14 cellular contexts compared by ENCODE assay signal in genomic region chr22:36702832-36703210, GRCh38. TPM values are rescaled to one million over a fixed set of nuclear protein-coding genes. Genes with fewer than 3 reads are reported as not detected.
DNase-seq lines count a peak whose midpoint lies in the region; ATAC-seq and TF ChIP-seq lines count a peak whose summit lies in the region.
"Had no signal": no experiment of that assay in that cellular context is flagged by ENCODE, and none has a peak within 500 bp of the region (broad histone marks: within the 10 kb centered on the region; RNA-seq: fewer than 3 reads in every experiment).

No MANE protein-coding gene starts in this region.

- no peaks in the 10 kb centered on the region for H3K36me3 ChIP-seq in BLaER1 treated with 17β-estradiol and CSF1 and Interleukin-3, amounts not matched to agents 10 nM and 100 nM
- H3K36me3 ChIP-seq in mesendoderm (ENCODE audit: control insufficient read depth, insufficient read depth, low read length) = no peaks in the 10 kb centered on the region
- H3K36me3 ChIP-seq: vagina had no signal

- no peak overlapping the region for H2BK20ac ChIP-seq in H9 (ENCODE audit: low read depth, low read length, poor library complexity, severe bottlenecking)

- H4K91ac ChIP-seq in H9 (ENCODE audit: insufficient read length, low read depth, low read length) = no peak overlapping the region

- H3K9ac ChIP-seq in BLaER1 treated with 17β-estradiol and CSF1 and Interleukin-3, amounts not matched to agents 10 nM and 100 nM = no peak overlapping the region
- H3K9ac ChIP-seq in H9 (ENCODE audit: extremely low read depth, insufficient read length, low read length) (no peak overlapping the region), mesendoderm (ENCODE audit: low read length) (no peak overlapping the region)

- H3K4me2 ChIP-seq in BLaER1 treated with 17β-estradiol and CSF1 and Interleukin-3, amounts not matched to agents 10 nM and 100 nM = peak overlapping the region; percentile 50 to 71 (median 65)
- H3K4me2 ChIP-seq in H9 (ENCODE audit: insufficient read depth, insufficient read length, low read length) (peak overlapping the region; percentile 63), mesendoderm (ENCODE audit: low read length) (peak overlapping the region; percentile 35)

- peaks cover 0 to 12% (median 0%) of the 10 kb centered on the region in 11 experiments; a peak in 3 of 22 replicates for H4K20me1 ChIP-seq in BLaER1 treated with 17β-estradiol and CSF1 and Interleukin-3, amounts not matched to agents 10 nM and 100 nM
- no peaks in the 10 kb centered on the region for H4K20me1 ChIP-seq in H9 (ENCODE audit: control insufficient read depth, insufficient read depth, insufficient read length)

- H3K4me3 ChIP-seq in BLaER1 treated with 17β-estradiol and CSF1 and Interleukin-3, amounts not matched to agents 10 nM and 100 nM = peak overlapping the region in 8 of 10 experiments; percentile 20 to 55 (median 37); a peak in 9 of 20 replicates
- H3K4me3 ChIP-seq in mesendoderm (ENCODE audit: low read length) = no peak overlapping the region
- H3K4me3 ChIP-seq: vagina had no signal

- no peak overlapping the region for H3K27ac ChIP-seq in BLaER1 treated with 17β-estradiol and CSF1 and Interleukin-3, amounts not matched to agents 10 nM and 100 nM
- H3K27ac ChIP-seq in H9 (ENCODE audit: insufficient read length, low read depth, low read length) (no peak overlapping the region), angular gyrus (ENCODE audit: low read depth, low read length) (peak overlapping the region; percentile 55), mesendoderm (ENCODE audit: low read depth, low read length) (no peak overlapping the region)
- H3K27ac ChIP-seq: vagina had no signal

- H3K27me3 ChIP-seq in BLaER1 treated with 17β-estradiol and CSF1 and Interleukin-3, amounts not matched to agents 10 nM and 100 nM = peaks cover 32 to 43% (median 40%) of the 10 kb centered on the region in 11 experiments
- H3K27me3 ChIP-seq in H9 (ENCODE audit: insufficient read depth, low read length) (peaks cover 15% of the 10 kb centered on the region; the same call in 1 of the 2 replicates), mesendoderm (ENCODE audit: insufficient read depth, low read length, poor library complexity) (peaks cover 21% of the 10 kb centered on the region)
- H3K27me3 ChIP-seq: vagina had no signal

- no peaks in the 10 kb centered on the region for H3K9me3 ChIP-seq in BLaER1 treated with 17β-estradiol and CSF1 and Interleukin-3, amounts not matched to agents 10 nM and 100 nM (replicated peaks in 1 of 11)
- H3K9me3 ChIP-seq in H9 (ENCODE audit: control insufficient read depth, low read depth, low read length) = no peaks in the 10 kb centered on the region
- H3K9me3 ChIP-seq: vagina had no signal

- peaks cover 5% of the 10 kb centered on the region for H3K23me2 ChIP-seq in H9 (ENCODE audit: insufficient read length, low read depth, low read length, poor library complexity, severe bottlenecking)

- no peaks in the 10 kb centered on the region for H3K79me1 ChIP-seq in H9 (ENCODE audit: insufficient read depth, low read depth, low read length, poor library complexity, severe bottlenecking)
- H3K79me1 ChIP-seq in mesendoderm (ENCODE audit: low read length) = no peaks in the 10 kb centered on the region

- H3K56ac ChIP-seq in H9 (ENCODE audit: insufficient read length, low read depth, low read length) (no peak overlapping the region), mesendoderm (ENCODE audit: low read length) (no peak overlapping the region)

- H2BK12ac ChIP-seq in H9 (ENCODE audit: insufficient read length, low read depth, low read length) = no peak overlapping the region

- H2BK5ac ChIP-seq in H9 (ENCODE audit: insufficient read length, low read length) = no peak overlapping the region
- no peak overlapping the region for H2BK5ac ChIP-seq in mesendoderm (ENCODE audit: low read length)

- no peak overlapping the region for H2AFZ ChIP-seq in H9 (ENCODE audit: low read length)

- no peak overlapping the region for H4K5ac ChIP-seq in H9 (ENCODE audit: insufficient read length, low read depth, low read length)
- no peak overlapping the region for H4K5ac ChIP-seq in mesendoderm (ENCODE audit: low read length)

- no peaks in the 10 kb centered on the region for H3K9me3 Mint-ChIP-seq in H9

- H3K14ac ChIP-seq in H9 (ENCODE audit: insufficient read depth, low read length) = no peak overlapping the region

- H3K27ac Mint-ChIP-seq in H9 = no peak overlapping the region
- H3K27ac Mint-ChIP-seq: activated CD8-positive, alpha-beta T cell treated with anti-CD3 and anti-CD28 coated beads, Interleukin-2, amount 10 ng/mL, durations not matched to agents 7 days and 5 days; IgD-negative memory B cell had no signal

- no peak overlapping the region for H2AK5ac ChIP-seq in H9 (ENCODE audit: insufficient read length, low read length)
- H2AK5ac ChIP-seq in mesendoderm (ENCODE audit: low read length) = no peak overlapping the region

- no peak for TF ChIP-seq CTCF in H9 (conservative IDR thresholded peaks at IDR 0.05)

- H3K4me1 Mint-ChIP-seq in H9 = peaks cover 7 to 17% of the 10 kb centered on the region in 2 experiments

- peaks cover 0 to 16% (median 12%) of the 10 kb centered on the region in 10 experiments; a peak in 14 of 20 replicates for H3K4me1 ChIP-seq in BLaER1 treated with 17β-estradiol and CSF1 and Interleukin-3, amounts not matched to agents 10 nM and 100 nM
- H3K4me1 ChIP-seq in H9 (ENCODE audit: insufficient read depth, low read length) (no peaks in the 10 kb centered on the region), mesendoderm (ENCODE audit: control insufficient read depth, low read depth, low read length) (no peaks in the 10 kb centered on the region)
- H3K4me1 ChIP-seq: vagina had no signal

- H3K36me3 Mint-ChIP-seq in H9 (ENCODE audit: insufficient read depth in 1 of 3, low read depth in 3 of 3) = no peaks in the 10 kb centered on the region
- H3K36me3 Mint-ChIP-seq: IgD-negative memory B cell had no signal

- H3K23ac ChIP-seq in H9 (ENCODE audit: insufficient read length, low read depth, low read length) (no peak overlapping the region), mesendoderm (ENCODE audit: low read length) (no peak overlapping the region)

- no peak overlapping the region for H2BK15ac ChIP-seq in H9 (ENCODE audit: low read depth, low read length)
- H2BK15ac ChIP-seq in mesendoderm (replicated peaks; ENCODE audit: low read depth) = no peak overlapping the region

- H3K4me3 Mint-ChIP-seq in H9 = peak overlapping the region; percentile 68 to 84
- H3K4me3 Mint-ChIP-seq: activated CD8-positive, alpha-beta T cell treated with anti-CD3 and anti-CD28 coated beads, Interleukin-2, amount 10 ng/mL, durations not matched to agents 7 days and 5 days; effector memory CD8-positive, alpha-beta T cell had no signal

- WGBS in H9 (ENCODE audit: extremely low coverage, insufficient read length, low lambda C conversion rate) = no CpG with 5 or more reads among the region's 13 CpGs
- WGBS in mesendoderm (ENCODE audit: extremely low coverage, insufficient coverage, low lambda C conversion rate) = no CpG with 5 or more reads among the region's 13 CpGs

- H3K4ac ChIP-seq in H9 (ENCODE audit: low read depth, low read length) = no peak overlapping the region
- H3K4ac ChIP-seq in mesendoderm (ENCODE audit: low read depth, low read length) = no peak overlapping the region

- DNase-seq in H9 (no peak), mesendoderm (peak; percentile 3), T-helper 9 cell (no peak), Kasumi-1 (lab: John Stamatoyannopoulos, UW) (no peak)
- DNase-seq in activated CD4-positive, alpha-beta T cell treated with anti-CD3 and anti-CD28 coated beads for 48 hours = no peak
- DNase-seq: SHP77 treated with DMSO at 0.1 percent for 48 hours had no signal

- H3K18ac ChIP-seq in H9 (ENCODE audit: insufficient read length, low read depth, low read length) (no peak overlapping the region), mesendoderm (ENCODE audit: low read length) (no peak overlapping the region)

- H2BK120ac ChIP-seq in H9 (ENCODE audit: low read depth, low read length, poor library complexity, severe bottlenecking) (no peak overlapping the region), mesendoderm (ENCODE audit: low read depth, low read length) (no peak overlapping the region)

- peaks cover 96% of the 10 kb centered on the region for H3K27me3 Mint-ChIP-seq in H9 (ENCODE audit: low read depth)

- H4K8ac ChIP-seq in H9 (replicated peaks; ENCODE audit: insufficient read length, low read depth, low read length) (no peak overlapping the region), mesendoderm (ENCODE audit: low read depth, low read length) (no peak overlapping the region)

- ATAC-seq in HG03196 (IDR thresholded peaks at IDR 0.05; ENCODE audit: unreplicated experiment) = no peak

- H3T11ph ChIP-seq in H9 (ENCODE audit: low read length) = no peak overlapping the region

- H3K79me2 ChIP-seq in H9 (ENCODE audit: insufficient read depth, low read length) (no peaks in the 10 kb centered on the region), mesendoderm (ENCODE audit: control insufficient read depth, insufficient read depth, low read length) (no peaks in the 10 kb centered on the region)

RNA-seq across cellular contexts. Expression of gene CACNG2, which starts 0.7 kb away (rescaled TPM):
- total RNA-seq in H9 (2021) = not detected in 2 replicates
- 0.01 TPM for polyA plus RNA-seq in mesendoderm (2013, experiment 1 of 2)
- polyA plus RNA-seq in mesendoderm (2013, experiment 2 of 2) = 0.03 TPM
- total RNA-seq: activated CD8-positive, alpha-beta T cell treated with anti-CD3 and anti-CD28 coated beads, Interleukin-2, amount 10 ng/mL, durations not matched to agents 7 days and 5 days; kidney; vagina had no signal
- polyA plus RNA-seq: IgD-negative memory B cell had no signal
